In the genomic region with DNA sequence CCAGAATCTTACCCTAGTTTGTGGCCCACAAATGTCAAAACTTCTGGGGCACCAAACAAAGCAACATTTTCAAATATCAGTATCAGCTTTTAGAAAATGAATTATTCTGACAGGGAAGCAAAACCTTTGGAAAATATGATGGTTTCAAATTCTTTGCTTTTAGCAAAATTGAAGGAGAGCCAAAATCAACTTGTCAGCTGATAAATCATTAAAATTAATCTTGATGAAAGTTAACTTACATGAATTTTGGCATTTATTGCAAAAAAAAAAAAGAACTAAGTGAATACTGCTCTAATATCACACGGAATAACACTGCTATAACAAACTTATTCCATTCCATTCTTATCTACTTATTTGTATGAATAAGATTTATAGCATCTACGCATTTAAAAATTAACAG, we compare ENCODE assay signal across 20 cellular contexts.
"Had no signal": no experiment of that assay in that cellular context is flagged by ENCODE, and none has a peak within 500 bp of the region (broad histone marks: within the 10 kb centered on the region; RNA-seq: fewer than 3 reads in every experiment).

No MANE protein-coding gene starts in this region.

- H3K4me1 ChIP-seq: lower lobe of right lung, parathyroid adenoma, right lobe of liver, upper lobe of left lung had no signal

- H3K36me3 ChIP-seq: lower lobe of right lung, neutrophil, right lobe of liver, thoracic aorta, tibial nerve, upper lobe of left lung had no signal

- H3K79me2 ChIP-seq: parathyroid adenoma had no signal

- H3K9ac ChIP-seq: parathyroid adenoma had no signal

- H2AFZ ChIP-seq: parathyroid adenoma had no signal

- H3K27ac ChIP-seq: lower lobe of right lung, neutrophil, parathyroid adenoma, right lobe of liver, thoracic aorta, tibial nerve, upper lobe of left lung had no signal

- H3K9me3 ChIP-seq: lower lobe of right lung, neutrophil, right lobe of liver, thoracic aorta, tibial nerve, upper lobe of left lung had no signal

- ATAC-seq: effector memory CD8-positive, alpha-beta T cell; left ventricle myocardium superior; lower lobe of right lung; naive thymus-derived CD8-positive, alpha-beta T cell; right lobe of liver; stimulated activated naive B cell treated with anti-CD40 and anti-IgM and Interleukin-4, amounts not matched to agents 10 μg/mL and 1 μg/mL and 100 μg/mL, for 72 hours had no signal

- H3K4me3 ChIP-seq: lower lobe of right lung, right lobe of liver, thoracic aorta, tibial nerve, upper lobe of left lung had no signal

- FAIRE-seq: frontal cortex, urothelium cell line had no signal

- H3K27me3 ChIP-seq: neutrophil, right lobe of liver, tibial nerve, upper lobe of left lung had no signal

- DNase-seq: cortex of kidney; effector memory CD8-positive, alpha-beta T cell; hypothalamus; immature natural killer cell; islet precursor cell; left ventricle myocardium superior; lower lobe of right lung; naive thymus-derived CD8-positive, alpha-beta T cell; right lobe of liver; small intestine; stimulated activated CD4-positive, alpha-beta T cell treated with anti-CD3 and anti-CD28 coated beads, Interleukin-15, amount 100 ng/mL, for 24 hours; stimulated activated CD4-positive, alpha-beta T cell treated with anti-CD3 and anti-CD28 coated beads, Interleukin-2, amount 100 ng/mL, for 48 hours; stimulated activated naive B cell treated with anti-CD40 and anti-IgM and Interleukin-4, amounts not matched to agents 10 μg/mL and 1 μg/mL and 100 μg/mL, for 72 hours; upper lobe of left lung had no signal
